ENCODE assay signal across 1 cellular context in genomic region chr9:113042884-113043657, GRCh38.
TF ChIP-seq lines count a peak whose summit lies in the region.

No MANE protein-coding gene starts in this region.

TF ChIP-seq in liver, 16 proteins besides CTCF, POLR2A, EP300 and RAD21 (continued from another document):
- TF ChIP-seq ZBTB33 (IDR thresholded peaks at IDR 0.05) = no peak
- TF ChIP-seq, protein P1, sequence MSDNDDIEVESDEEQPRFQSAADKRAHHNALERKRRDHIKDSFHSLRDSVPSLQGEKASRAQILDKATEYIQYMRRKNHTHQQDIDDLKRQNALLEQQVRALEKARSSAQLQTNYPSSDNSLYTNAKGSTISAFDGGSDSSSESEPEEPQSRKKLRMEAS (IDR thresholded peaks at IDR 0.05) = no peak
- no peak for TF ChIP-seq TAF1 (conservative IDR thresholded peaks at IDR 0.05)
- no peak for TF ChIP-seq FOXA1 (IDR thresholded peaks at IDR 0.05)
- TF ChIP-seq EGR1 (IDR thresholded peaks at IDR 0.05; ENCODE audit: low read depth in 2 of 2) = no peak
- no peak for TF ChIP-seq RXRA (IDR thresholded peaks at IDR 0.05)
- TF ChIP-seq HNF4A (conservative IDR thresholded peaks at IDR 0.05) = no peak
- TF ChIP-seq, protein P2, sequence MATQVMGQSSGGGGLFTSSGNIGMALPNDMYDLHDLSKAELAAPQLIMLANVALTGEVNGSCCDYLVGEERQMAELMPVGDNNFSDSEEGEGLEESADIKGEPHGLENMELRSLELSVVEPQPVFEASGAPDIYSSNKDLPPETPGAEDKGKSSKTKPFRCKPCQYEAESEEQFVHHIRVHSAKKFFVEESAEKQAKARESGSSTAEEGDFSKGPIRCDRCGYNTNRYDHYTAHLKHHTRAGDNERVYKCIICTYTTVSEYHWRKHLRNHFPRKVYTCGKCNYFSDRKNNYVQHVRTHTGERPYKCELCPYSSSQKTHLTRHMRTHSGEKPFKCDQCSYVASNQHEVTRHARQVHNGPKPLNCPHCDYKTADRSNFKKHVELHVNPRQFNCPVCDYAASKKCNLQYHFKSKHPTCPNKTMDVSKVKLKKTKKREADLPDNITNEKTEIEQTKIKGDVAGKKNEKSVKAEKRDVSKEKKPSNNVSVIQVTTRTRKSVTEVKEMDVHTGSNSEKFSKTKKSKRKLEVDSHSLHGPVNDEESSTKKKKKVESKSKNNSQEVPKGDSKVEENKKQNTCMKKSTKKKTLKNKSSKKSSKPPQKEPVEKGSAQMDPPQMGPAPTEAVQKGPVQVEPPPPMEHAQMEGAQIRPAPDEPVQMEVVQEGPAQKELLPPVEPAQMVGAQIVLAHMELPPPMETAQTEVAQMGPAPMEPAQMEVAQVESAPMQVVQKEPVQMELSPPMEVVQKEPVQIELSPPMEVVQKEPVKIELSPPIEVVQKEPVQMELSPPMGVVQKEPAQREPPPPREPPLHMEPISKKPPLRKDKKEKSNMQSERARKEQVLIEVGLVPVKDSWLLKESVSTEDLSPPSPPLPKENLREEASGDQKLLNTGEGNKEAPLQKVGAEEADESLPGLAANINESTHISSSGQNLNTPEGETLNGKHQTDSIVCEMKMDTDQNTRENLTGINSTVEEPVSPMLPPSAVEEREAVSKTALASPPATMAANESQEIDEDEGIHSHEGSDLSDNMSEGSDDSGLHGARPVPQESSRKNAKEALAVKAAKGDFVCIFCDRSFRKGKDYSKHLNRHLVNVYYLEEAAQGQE (IDR thresholded peaks at IDR 0.05) = no peak
- TF ChIP-seq YY1 (IDR thresholded peaks at IDR 0.05) = no peak
- no peak for TF ChIP-seq FOXA2 (IDR thresholded peaks at IDR 0.05)
